In the genomic region with DNA sequence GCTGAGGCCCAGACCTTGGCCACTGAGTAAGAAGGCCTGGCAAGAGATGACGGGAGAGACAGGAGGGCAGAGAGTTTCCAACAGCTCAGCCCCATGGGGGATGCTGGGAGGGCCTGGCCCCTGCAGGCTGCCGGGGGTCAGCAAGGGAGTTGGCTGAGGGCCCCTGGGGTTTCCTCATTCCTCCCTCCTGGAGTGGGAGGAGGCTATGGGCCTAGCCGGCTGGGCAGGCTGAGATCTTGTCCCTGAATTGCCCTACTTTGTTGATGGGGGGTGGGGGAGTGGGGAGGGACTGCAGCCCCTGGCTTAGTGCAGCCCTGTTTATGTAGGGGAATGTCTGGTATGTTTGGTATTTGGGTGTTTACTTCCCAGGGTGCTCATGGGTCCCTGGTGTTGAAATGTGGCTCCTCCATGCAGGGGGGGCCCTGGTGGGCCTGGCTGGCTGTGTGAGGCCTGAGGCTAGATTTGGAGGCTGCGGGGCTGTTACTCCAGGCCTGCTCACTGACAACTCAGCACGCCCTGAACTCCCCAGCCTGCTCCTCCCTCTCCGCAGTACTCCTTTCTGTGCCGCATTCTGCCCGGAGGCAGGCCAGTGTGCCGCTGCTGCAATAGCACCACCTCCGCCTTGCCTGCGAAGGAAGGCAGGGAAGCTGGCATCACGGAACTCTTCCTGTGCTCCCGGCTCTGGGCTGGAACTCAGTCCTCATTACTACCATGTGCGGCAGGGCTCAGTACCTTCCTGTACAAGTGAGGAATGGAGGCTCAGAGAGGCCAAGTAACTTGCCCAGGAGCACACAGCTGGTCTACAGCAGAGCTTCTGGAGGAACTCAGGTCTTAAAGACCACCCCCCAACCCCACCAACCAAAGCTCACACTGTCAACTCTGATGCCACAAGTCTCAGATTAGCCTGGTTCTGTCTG, we compare ENCODE assay signal across 8 cellular contexts. TPM values are rescaled to one million over a fixed set of nuclear protein-coding genes. Genes with fewer than 3 reads are reported as not detected.
DNase-seq lines count a peak whose midpoint lies in the region; ATAC-seq and TF ChIP-seq lines count a peak whose summit lies in the region.

No MANE protein-coding gene starts in this region.

- H2AFZ ChIP-seq in GM23338 = no peak overlapping the region

- TF ChIP-seq CTCF in GM23338 (conservative IDR thresholded peaks at IDR 0.05; ENCODE audit: low read depth in 2 of 2) (no peak), astrocyte of the cerebellum (IDR thresholded peaks at IDR 0.05; ENCODE audit: low read depth, low read length, missing control alignments) (no peak)

- peak overlapping the region; percentile 97 for H3K27ac Mint-ChIP-seq in GM23338

- peaks cover 37% of the 10 kb centered on the region for H3K4me1 ChIP-seq in GM23338 (ENCODE audit: insufficient read depth)

- DNase-seq in GM23338 (ENCODE audit: low spot score) (peak; percentile 97), astrocyte of the cerebellum (ENCODE audit: low read depth) (peak; percentile 55), iPS DF 4.7 (ENCODE audit: extremely low read depth, low spot score) (peak; percentile 83), skeletal muscle cell (ENCODE audit: low read depth) (peak; percentile 84), T-helper 9 cell (no peak)
- no peak for DNase-seq in activated T-cell treated with anti-CD3 and anti-CD28 coated beads, Interleukin-2, amount 50 U/mL, for 48 hours

- peak overlapping the region; percentile 73 for H3K4me2 ChIP-seq in GM23338

- H3K27me3 ChIP-seq in GM23338 (ENCODE audit: insufficient read depth) = no peaks in the 10 kb centered on the region

- peak; percentile 90 for ATAC-seq in GM23338
- ATAC-seq in HG03039 (IDR thresholded peaks at IDR 0.05; ENCODE audit: unreplicated experiment) = no peak
- no peak for ATAC-seq in GM21723 (IDR thresholded peaks at IDR 0.05; ENCODE audit: unreplicated experiment)

- H3K4me3 Mint-ChIP-seq in GM23338 = peak overlapping the region; percentile 42

- H3K4me3 ChIP-seq in GM23338 (peak overlapping the region; percentile 36; the same call in 1 of the 2 replicates), astrocyte of the cerebellum (ENCODE audit: low read depth, low read length) (no peak overlapping the region), skeletal muscle cell (ENCODE audit: low read depth, low read length) (no peak overlapping the region)

- no peaks in the 10 kb centered on the region for H3K9me3 Mint-ChIP-seq in GM23338

- no peaks in the 10 kb centered on the region; the same call in 1 of the 2 replicates for H3K36me3 ChIP-seq in GM23338 (ENCODE audit: insufficient read depth)

- H3K4me1 Mint-ChIP-seq in GM23338 = peaks cover 62% of the 10 kb centered on the region

- peaks cover 19% of the 10 kb centered on the region for H3K36me3 Mint-ChIP-seq in GM23338 (ENCODE audit: low read depth)

- in situ Hi-C loops in astrocyte of the cerebellum (cut with HindIII; ENCODE audit: low sequenced_read_pairs) = no loop called here

- peaks cover 9% of the 10 kb centered on the region for H3K27me3 Mint-ChIP-seq in GM23338 (ENCODE audit: insufficient read depth, low read depth, poor library complexity)

- H3K79me2 ChIP-seq in GM23338 (replicated peaks; ENCODE audit: insufficient read depth) = peaks cover 68% of the 10 kb centered on the region

- H3K27ac ChIP-seq in GM23338 (ENCODE audit: low read depth) = peak overlapping the region; percentile 100

- H4K20me1 ChIP-seq in GM23338 (replicated peaks; ENCODE audit: insufficient read depth) = 0 out of 2 replicates have a peak, but pooled peaks cover under 1% of the 10 kb centered on the region

- H3K9me2 ChIP-seq in GM23338 (ENCODE audit: insufficient read depth) = no peaks in the 10 kb centered on the region

- H3F3A ChIP-seq in GM23338 (replicated peaks; ENCODE audit: low read depth) = peaks cover 11% of the 10 kb centered on the region; the same call in 1 of the 2 replicates

TF ChIP-seq in GM23338, 12 proteins besides CTCF, POLR2A, EP300 and RAD21 (continues in another document):
- TF ChIP-seq STAT1 (IDR thresholded peaks at IDR 0.05; ENCODE audit: unreplicated experiment) (no peak), ZNF331 (CRISPR knock-in tag; IDR thresholded peaks at IDR 0.05; ENCODE audit: low read depth) (no peak), JUNB (IDR thresholded peaks at IDR 0.05; ENCODE audit: unreplicated experiment) (no peak), ZNF114 (CRISPR knock-in tag; IDR thresholded peaks at IDR 0.05) (no peak), EZH2 (IDR thresholded peaks at IDR 0.05; ENCODE audit: low read depth, unreplicated experiment) (no peak), NANOG (IDR thresholded peaks at IDR 0.05; ENCODE audit: borderline replicate concordance) (0 out of 2 replicates have a peak, but pooled peaks have one; percentile 58)
- TF ChIP-seq, protein P1, sequence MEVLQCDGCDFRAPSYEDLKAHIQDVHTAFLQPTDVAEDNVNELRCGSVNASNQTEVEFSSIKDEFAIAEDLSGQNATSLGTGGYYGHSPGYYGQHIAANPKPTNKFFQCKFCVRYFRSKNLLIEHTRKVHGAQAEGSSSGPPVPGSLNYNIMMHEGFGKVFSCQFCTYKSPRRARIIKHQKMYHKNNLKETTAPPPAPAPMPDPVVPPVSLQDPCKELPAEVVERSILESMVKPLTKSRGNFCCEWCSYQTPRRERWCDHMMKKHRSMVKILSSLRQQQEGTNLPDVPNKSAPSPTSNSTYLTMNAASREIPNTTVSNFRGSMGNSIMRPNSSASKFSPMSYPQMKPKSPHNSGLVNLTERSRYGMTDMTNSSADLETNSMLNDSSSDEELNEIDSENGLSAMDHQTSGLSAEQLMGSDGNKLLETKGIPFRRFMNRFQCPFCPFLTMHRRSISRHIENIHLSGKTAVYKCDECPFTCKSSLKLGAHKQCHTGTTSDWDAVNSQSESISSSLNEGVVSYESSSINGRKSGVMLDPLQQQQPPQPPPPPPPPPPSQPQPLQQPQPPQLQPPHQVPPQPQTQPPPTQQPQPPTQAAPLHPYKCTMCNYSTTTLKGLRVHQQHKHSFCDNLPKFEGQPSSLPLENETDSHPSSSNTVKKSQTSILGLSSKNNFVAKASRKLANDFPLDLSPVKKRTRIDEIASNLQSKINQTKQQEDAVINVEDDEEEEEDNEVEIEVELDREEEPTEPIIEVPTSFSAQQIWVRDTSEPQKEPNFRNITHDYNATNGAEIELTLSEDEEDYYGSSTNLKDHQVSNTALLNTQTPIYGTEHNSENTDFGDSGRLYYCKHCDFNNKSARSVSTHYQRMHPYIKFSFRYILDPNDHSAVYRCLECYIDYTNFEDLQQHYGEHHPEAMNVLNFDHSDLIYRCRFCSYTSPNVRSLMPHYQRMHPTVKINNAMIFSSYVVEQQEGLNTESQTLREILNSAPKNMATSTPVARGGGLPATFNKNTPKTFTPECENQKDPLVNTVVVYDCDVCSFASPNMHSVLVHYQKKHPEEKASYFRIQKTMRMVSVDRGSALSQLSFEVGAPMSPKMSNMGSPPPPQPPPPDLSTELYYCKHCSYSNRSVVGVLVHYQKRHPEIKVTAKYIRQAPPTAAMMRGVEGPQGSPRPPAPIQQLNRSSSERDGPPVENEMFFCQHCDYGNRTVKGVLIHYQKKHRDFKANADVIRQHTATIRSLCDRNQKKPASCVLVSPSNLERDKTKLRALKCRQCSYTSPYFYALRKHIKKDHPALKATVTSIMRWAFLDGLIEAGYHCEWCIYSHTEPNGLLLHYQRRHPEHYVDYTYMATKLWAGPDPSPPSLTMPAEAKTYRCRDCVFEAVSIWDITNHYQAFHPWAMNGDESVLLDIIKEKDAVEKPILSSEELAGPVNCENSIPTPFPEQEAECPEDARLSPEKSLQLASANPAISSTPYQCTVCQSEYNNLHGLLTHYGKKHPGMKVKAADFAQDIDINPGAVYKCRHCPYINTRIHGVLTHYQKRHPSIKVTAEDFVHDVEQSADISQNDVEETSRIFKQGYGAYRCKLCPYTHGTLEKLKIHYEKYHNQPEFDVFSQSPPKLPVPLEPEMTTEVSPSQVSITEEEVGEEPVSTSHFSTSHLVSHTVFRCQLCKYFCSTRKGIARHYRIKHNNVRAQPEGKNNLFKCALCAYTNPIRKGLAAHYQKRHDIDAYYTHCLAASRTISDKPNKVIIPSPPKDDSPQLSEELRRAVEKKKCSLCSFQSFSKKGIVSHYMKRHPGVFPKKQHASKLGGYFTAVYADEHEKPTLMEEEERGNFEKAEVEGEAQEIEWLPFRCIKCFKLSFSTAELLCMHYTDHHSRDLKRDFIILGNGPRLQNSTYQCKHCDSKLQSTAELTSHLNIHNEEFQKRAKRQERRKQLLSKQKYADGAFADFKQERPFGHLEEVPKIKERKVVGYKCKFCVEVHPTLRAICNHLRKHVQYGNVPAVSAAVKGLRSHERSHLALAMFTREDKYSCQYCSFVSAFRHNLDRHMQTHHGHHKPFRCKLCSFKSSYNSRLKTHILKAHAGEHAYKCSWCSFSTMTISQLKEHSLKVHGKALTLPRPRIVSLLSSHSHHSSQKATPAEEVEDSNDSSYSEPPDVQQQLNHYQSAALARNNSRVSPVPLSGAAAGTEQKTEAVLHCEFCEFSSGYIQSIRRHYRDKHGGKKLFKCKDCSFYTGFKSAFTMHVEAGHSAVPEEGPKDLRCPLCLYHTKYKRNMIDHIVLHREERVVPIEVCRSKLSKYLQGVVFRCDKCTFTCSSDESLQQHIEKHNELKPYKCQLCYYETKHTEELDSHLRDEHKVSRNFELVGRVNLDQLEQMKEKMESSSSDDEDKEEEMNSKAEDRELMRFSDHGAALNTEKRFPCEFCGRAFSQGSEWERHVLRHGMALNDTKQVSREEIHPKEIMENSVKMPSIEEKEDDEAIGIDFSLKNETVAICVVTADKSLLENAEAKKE (CRISPR knock-in tag; IDR thresholded peaks at IDR 0.05) = no peak

RNA-seq across cellular contexts. Expression of a gene that starts 25.3 kb away (rescaled TPM):
- 38.9 and 46.4 TPM in 2 replicates for total RNA-seq in GM23338 (2014; rRNA removed; shearing (Covaris generic))
- polyA plus RNA-seq in GM23338 (2016; fragmentation: Nextera tagmentation; extraction: Ambion mirVana) = 12.5 and 13.3 TPM in 2 replicates

Comparison
In these comparisons a context has a peak if more than half of its experiments do, and no peak if none do; other contexts are left out.
1. DNase-seq: peak in GM23338 (single experiment), astrocyte of the cerebellum (single experiment), iPS DF 4.7 (single experiment) and skeletal muscle cell (single experiment); none in T-helper 9 cell (single experiment) and activated T-cell treated with anti-CD3 and anti-CD28 coated beads, Interleukin-2, amount 50 U/mL, for 48 hours (0 of 2).